In the genomic region with DNA sequence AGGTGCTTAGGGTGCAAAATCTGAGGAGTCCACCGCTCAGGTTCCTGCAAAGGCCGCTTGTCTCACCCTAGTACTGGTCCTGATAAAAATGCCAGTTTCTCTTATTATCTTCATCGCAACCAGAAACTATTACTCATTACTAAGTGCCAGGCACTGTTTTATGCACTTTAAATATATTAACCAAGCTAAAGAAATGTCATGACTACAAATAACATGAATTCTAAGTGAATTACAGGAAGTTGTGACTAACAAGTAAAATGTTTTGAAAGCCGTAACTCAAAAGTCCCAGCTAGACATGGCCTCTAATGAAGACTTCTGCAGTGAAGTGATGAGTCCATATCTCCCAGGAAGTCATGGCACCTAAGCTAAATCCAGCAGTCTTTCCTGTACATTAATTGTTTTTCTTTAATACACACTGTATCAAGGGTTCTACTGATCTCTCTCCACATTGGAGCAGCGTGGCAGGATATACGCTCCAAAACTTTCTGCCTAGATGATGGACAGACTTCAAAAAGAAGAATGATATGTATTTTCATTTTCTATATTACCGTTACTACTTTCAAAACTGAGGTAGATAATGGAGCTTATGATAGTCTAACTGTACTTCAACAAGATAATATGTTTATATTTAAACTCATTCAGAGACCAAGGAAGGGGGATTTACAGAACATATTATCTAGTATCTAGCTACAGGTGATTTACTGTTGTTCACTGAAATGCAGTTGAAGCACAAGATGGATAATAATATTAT, we compare ENCODE assay signal across 20 cellular contexts.
DNase-seq lines count a peak whose midpoint lies in the region; ATAC-seq, FAIRE-seq and TF ChIP-seq lines count a peak whose summit lies in the region.
"Had no signal": no experiment of that assay in that cellular context is flagged by ENCODE, and none has a peak within 500 bp of the region (broad histone marks: within the 10 kb centered on the region; RNA-seq: fewer than 3 reads in every experiment).

No MANE protein-coding gene starts in this region.

- FAIRE-seq in GM12891 (lab: Jason Lieb, UNC), result peak; percentile 54

- no peak overlapping the region for H3K4me3 ChIP-seq in AG10803 (ENCODE audit: low read length)
- H3K4me3 ChIP-seq in upper lobe of right lung, result no peak overlapping the region
- no peak overlapping the region for H3K4me3 ChIP-seq in heart left ventricle
- no peak overlapping the region for H3K4me3 ChIP-seq in upper lobe of left lung
- H3K4me3 ChIP-seq: cardiac muscle cell, uterus had no signal

- no peak overlapping the region for H3K27ac ChIP-seq in upper lobe of right lung
- no peak overlapping the region for H3K27ac ChIP-seq in heart left ventricle
- no peak overlapping the region for H3K27ac ChIP-seq in upper lobe of left lung
- H3K27ac ChIP-seq: cardiac muscle cell, neutrophil, uterus had no signal

- intact Hi-C loops in upper lobe of right lung (cut with DNase I) (no loop called here), heart left ventricle (cut with DNase I) (no loop called here)

- peak; percentile 47 for ATAC-seq in SK-N-SH treated with all-trans-retinoic acid at 6 μM for 48 hours
- ATAC-seq in upper lobe of right lung, result no peak
- no peak for ATAC-seq in HG02970 (IDR thresholded peaks at IDR 0.05; ENCODE audit: low FRiP score, unreplicated experiment)
- no peak for ATAC-seq in heart left ventricle
- no peak for ATAC-seq in upper lobe of left lung (ENCODE audit: low FRiP score in 2 of 2)
- ATAC-seq: Panc1 had no signal

- H3K27me3 ChIP-seq in upper lobe of right lung, result peaks cover 10% of the 10 kb centered on the region
- H3K27me3 ChIP-seq in heart left ventricle, result no peaks in the 10 kb centered on the region
- no peaks in the 10 kb centered on the region for H3K27me3 ChIP-seq in upper lobe of left lung
- H3K27me3 ChIP-seq: cardiac muscle cell, sigmoid colon, uterus had no signal

- H3K36me3 ChIP-seq in upper lobe of right lung, result no peaks in the 10 kb centered on the region
- H3K36me3 ChIP-seq in heart left ventricle, result no peaks in the 10 kb centered on the region
- no peaks in the 10 kb centered on the region for H3K36me3 ChIP-seq in upper lobe of left lung
- H3K36me3 ChIP-seq: cardiac muscle cell, neutrophil, sigmoid colon, uterus had no signal

- TF ChIP-seq EP300 in upper lobe of left lung (IDR thresholded peaks at IDR 0.05), result no peak

- TF ChIP-seq CTCF in AG10803 (conservative IDR thresholded peaks at IDR 0.05; ENCODE audit: low read length), result no peak
- TF ChIP-seq CTCF in upper lobe of right lung (IDR thresholded peaks at IDR 0.05), result no peak
- no peak for TF ChIP-seq CTCF in heart left ventricle (IDR thresholded peaks at IDR 0.05)
- no peak for TF ChIP-seq CTCF in upper lobe of left lung (IDR thresholded peaks at IDR 0.05)

- DNase-seq in AG10803 (ENCODE audit: low read depth), result peak; percentile 3
- DNase-seq in GM12891 (ENCODE audit: insufficient read length, low spot score), result no peak
- DNase-seq in hepatic stellate cell (ENCODE audit: low spot score), result peak; percentile 12
- DNase-seq in upper lobe of right lung, result no peak
- DNase-seq in heart left ventricle, result no peak
- no peak for DNase-seq in upper lobe of left lung
- DNase-seq: activated CD8-positive, alpha-beta memory T cell treated with anti-CD3 and anti-CD28 coated beads for 24 hours; activated naive CD4-positive, alpha-beta T cell treated with anti-CD3 and anti-CD28 coated beads for 36 hours; DMS79; islet precursor cell; NCI-H187; NCI-H69; sigmoid colon; stimulated activated naive B cell treated with anti-CD40 and anti-IgM and Interleukin-4, amounts not matched to agents 10 μg/mL and 1 μg/mL and 100 μg/mL, for 72 hours; uterus had no signal

- H3K4me1 ChIP-seq in upper lobe of right lung (no peaks in the 10 kb centered on the region), heart left ventricle (peaks cover 0 to 5% (median 0%) of the 10 kb centered on the region in 12 donors), upper lobe of left lung (peaks cover 0 to 3% (median 0%) of the 10 kb centered on the region in 4 donors)
- H3K4me1 ChIP-seq: uterus had no signal

- H3K9me3 ChIP-seq in upper lobe of right lung, result no peaks in the 10 kb centered on the region
- H3K9me3 ChIP-seq in heart left ventricle, result no peaks in the 10 kb centered on the region
- H3K9me3 ChIP-seq in upper lobe of left lung, result no peaks in the 10 kb centered on the region
- H3K9me3 ChIP-seq: neutrophil, sigmoid colon, uterus had no signal

- TF ChIP-seq POLR2A in GM12891 (IDR thresholded peaks at IDR 0.05; ENCODE audit: low read depth, low read length) (no peak), heart left ventricle (IDR thresholded peaks at IDR 0.05) (no peak), upper lobe of left lung (IDR thresholded peaks at IDR 0.05) (no peak)

- 89 to 93% (median 91%) methylated on average over 7 of the region's 7 CpGs for WGBS in heart left ventricle, 4 donors
- WGBS in upper lobe of left lung, 2 donors, result 88 to 93% methylated on average over 7 of the region's 7 CpGs

TF ChIP-seq in GM12891, 5 proteins besides CTCF, POLR2A, EP300 and RAD21:
- TF ChIP-seq TAF1 (IDR thresholded peaks at IDR 0.05; ENCODE audit: low read depth, low read length), result no peak
- TF ChIP-seq SPI1 (IDR thresholded peaks at IDR 0.05; ENCODE audit: low read depth, low read length), result no peak
- no peak for TF ChIP-seq POLR2AphosphoS5 (IDR thresholded peaks at IDR 0.05; ENCODE audit: low read depth, low read length)
- TF ChIP-seq PAX5 (IDR thresholded peaks at IDR 0.05; ENCODE audit: insufficient read depth, low read length, severe bottlenecking), result no peak
- TF ChIP-seq POU2F2 (IDR thresholded peaks at IDR 0.05; ENCODE audit: low read depth, low read length), result no peak

TF ChIP-seq in SK-N-SH treated with all-trans-retinoic acid at 6 μM for 48 hours, 23 proteins besides CTCF, POLR2A, EP300 and RAD21:
- TF ChIP-seq ESRRG (CRISPR knock-in tag; IDR thresholded peaks at IDR 0.05) (no peak), ZNF565 (CRISPR knock-in tag; conservative IDR thresholded peaks at IDR 0.05; ENCODE audit: low read depth) (no peak), SNAI2 (CRISPR knock-in tag; IDR thresholded peaks at IDR 0.05) (no peak), ZC3H10 (CRISPR knock-in tag; IDR thresholded peaks at IDR 0.05) (no peak), TOX (CRISPR knock-in tag; IDR thresholded peaks at IDR 0.05; ENCODE audit: borderline replicate concordance) (peak; percentile 7; the same call in 1 of the 2 replicates), TCF4 (CRISPR knock-in tag; IDR thresholded peaks at IDR 0.05; ENCODE audit: borderline replicate concordance) (no peak), ISL1 (CRISPR knock-in tag; IDR thresholded peaks at IDR 0.05) (peak; percentile 83), ZFP3 (CRISPR knock-in tag; IDR thresholded peaks at IDR 0.05) (no peak)
- TF ChIP-seq, protein P1, sequence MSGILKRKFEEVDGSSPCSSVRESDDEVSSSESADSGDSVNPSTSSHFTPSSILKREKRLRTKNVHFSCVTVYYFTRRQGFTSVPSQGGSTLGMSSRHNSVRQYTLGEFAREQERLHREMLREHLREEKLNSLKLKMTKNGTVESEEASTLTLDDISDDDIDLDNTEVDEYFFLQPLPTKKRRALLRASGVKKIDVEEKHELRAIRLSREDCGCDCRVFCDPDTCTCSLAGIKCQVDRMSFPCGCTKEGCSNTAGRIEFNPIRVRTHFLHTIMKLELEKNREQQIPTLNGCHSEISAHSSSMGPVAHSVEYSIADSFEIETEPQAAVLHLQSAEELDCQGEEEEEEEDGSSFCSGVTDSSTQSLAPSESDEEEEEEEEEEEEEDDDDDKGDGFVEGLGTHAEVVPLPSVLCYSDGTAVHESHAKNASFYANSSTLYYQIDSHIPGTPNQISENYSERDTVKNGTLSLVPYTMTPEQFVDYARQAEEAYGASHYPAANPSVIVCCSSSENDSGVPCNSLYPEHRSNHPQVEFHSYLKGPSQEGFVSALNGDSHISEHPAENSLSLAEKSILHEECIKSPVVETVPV (CRISPR knock-in tag; IDR thresholded peaks at IDR 0.05), result no peak
- TF ChIP-seq, protein P2, sequence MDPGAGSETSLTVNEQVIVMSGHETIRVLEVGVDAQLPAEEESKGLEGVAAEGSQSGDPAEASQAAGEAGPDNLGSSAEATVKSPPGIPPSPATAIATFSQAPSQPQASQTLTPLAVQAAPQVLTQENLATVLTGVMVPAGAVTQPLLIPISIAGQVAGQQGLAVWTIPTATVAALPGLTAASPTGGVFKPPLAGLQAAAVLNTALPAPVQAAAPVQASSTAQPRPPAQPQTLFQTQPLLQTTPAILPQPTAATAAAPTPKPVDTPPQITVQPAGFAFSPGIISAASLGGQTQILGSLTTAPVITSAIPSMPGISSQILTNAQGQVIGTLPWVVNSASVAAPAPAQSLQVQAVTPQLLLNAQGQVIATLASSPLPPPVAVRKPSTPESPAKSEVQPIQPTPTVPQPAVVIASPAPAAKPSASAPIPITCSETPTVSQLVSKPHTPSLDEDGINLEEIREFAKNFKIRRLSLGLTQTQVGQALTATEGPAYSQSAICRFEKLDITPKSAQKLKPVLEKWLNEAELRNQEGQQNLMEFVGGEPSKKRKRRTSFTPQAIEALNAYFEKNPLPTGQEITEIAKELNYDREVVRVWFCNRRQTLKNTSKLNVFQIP (CRISPR knock-in tag; IDR thresholded peaks at IDR 0.05; ENCODE audit: borderline replicate concordance, low read depth), result no peak
- TF ChIP-seq, protein P3, sequence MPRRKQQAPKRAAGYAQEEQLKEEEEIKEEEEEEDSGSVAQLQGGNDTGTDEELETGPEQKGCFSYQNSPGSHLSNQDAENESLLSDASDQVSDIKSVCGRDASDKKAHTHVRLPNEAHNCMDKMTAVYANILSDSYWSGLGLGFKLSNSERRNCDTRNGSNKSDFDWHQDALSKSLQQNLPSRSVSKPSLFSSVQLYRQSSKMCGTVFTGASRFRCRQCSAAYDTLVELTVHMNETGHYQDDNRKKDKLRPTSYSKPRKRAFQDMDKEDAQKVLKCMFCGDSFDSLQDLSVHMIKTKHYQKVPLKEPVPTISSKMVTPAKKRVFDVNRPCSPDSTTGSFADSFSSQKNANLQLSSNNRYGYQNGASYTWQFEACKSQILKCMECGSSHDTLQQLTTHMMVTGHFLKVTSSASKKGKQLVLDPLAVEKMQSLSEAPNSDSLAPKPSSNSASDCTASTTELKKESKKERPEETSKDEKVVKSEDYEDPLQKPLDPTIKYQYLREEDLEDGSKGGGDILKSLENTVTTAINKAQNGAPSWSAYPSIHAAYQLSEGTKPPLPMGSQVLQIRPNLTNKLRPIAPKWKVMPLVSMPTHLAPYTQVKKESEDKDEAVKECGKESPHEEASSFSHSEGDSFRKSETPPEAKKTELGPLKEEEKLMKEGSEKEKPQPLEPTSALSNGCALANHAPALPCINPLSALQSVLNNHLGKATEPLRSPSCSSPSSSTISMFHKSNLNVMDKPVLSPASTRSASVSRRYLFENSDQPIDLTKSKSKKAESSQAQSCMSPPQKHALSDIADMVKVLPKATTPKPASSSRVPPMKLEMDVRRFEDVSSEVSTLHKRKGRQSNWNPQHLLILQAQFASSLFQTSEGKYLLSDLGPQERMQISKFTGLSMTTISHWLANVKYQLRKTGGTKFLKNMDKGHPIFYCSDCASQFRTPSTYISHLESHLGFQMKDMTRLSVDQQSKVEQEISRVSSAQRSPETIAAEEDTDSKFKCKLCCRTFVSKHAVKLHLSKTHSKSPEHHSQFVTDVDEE (CRISPR knock-in tag; IDR thresholded peaks at IDR 0.05), result no peak

Comparison
In these comparisons a context has a peak if more than half of its experiments do, and no peak if none do; other contexts are left out.
1. DNase-seq: peak in AG10803 (single experiment) and hepatic stellate cell (single experiment); none in GM12891 (single experiment), upper lobe of right lung (single experiment), heart left ventricle (0 of 5) and upper lobe of left lung (0 of 2).